Comparison of ENCODE assay signal across 9 cellular contexts in genomic region chr2:203786912-203787311, GRCh38.
DNase-seq lines count a peak whose midpoint lies in the region; ATAC-seq, FAIRE-seq and TF ChIP-seq lines count a peak whose summit lies in the region.
"Had no signal": no experiment of that assay in that cellular context is flagged by ENCODE, and none has a peak within 500 bp of the region (broad histone marks: within the 10 kb centered on the region; RNA-seq: fewer than 3 reads in every experiment).

No MANE protein-coding gene starts in this region.

- no peaks in the 10 kb centered on the region for H3K36me3 Mint-ChIP-seq in neural progenitor cell

- no TSS peak for BruUV-seq in endothelial cell of umbilical vein (replicated peaks; lab: Mats Ljungman, UMichigan)

- CTCF ChIA-PET in endothelial cell of umbilical vein (lab: Charles Lee): interaction anchor here (0.7 to 1.2 kb wide), 7 partner anchors 10 to 123 kb away, joined by 3 to 6 read pairs (median 4); no protein-coding TSS in a partner anchor

- H3K27ac ChIP-seq in endothelial cell of umbilical vein (ENCODE audit: insufficient read depth, low read depth, low read length): peak overlapping the region; percentile 68
- no peak overlapping the region for H3K27ac ChIP-seq in neural progenitor cell
- peak overlapping the region in 1 of 4 donors; percentile 36 for H3K27ac ChIP-seq in Peyer's patch

- dilution Hi-C loops in endothelial cell of umbilical vein (cut with MboI; ENCODE audit: extremely low pct_ligation_motif_present, low sequenced_read_pairs): no loop called here

- peaks cover 33% of the 10 kb centered on the region for H3K4me1 Mint-ChIP-seq in neural progenitor cell

- intact Hi-C loops in endothelial cell of umbilical vein (cut with micrococcal nuclease): loop anchor here (1.0 to 5.0 kb wide), 3 partner anchors 24 to 305 kb away; partner anchors contain the start of gene RAPH1

- POLR2A ChIA-PET in endothelial cell of umbilical vein (lab: Charles Lee): no interaction called here

- DNase-seq in DMS79 treated with DMSO at 0.1 percent for 48 hours (lab: John Stamatoyannopoulos, UW) (peak; percentile 6), NCI-H2227 treated with DMSO at 0.1 percent for 48 hours (lab: John Stamatoyannopoulos, UW) (peak; percentile 14), endothelial cell of umbilical vein (ENCODE audit: low read depth, low spot score) (peak; percentile 81), neural progenitor cell (ENCODE audit: low spot score) (no peak), Peyer's patch (no peak), omental fat pad (ENCODE audit: low spot score) (no peak), DMS 273 treated with DMSO at 0.1 percent for 48 hours (lab: John Stamatoyannopoulos, UW) (no peak)
- no peak for DNase-seq in stimulated activated CD4-positive, alpha-beta T cell treated with anti-CD3 and anti-CD28 coated beads, Interleukin-4, amount 100 ng/mL, for 24 hours
- DNase-seq: T-helper 17 cell had no signal

- H3K9me3 Mint-ChIP-seq in neural progenitor cell: peaks cover 3% of the 10 kb centered on the region

- H2AFZ ChIP-seq in endothelial cell of umbilical vein (ENCODE audit: low read depth, low read length) (peak overlapping the region; percentile 85), neural progenitor cell (replicated peaks) (peak overlapping the region; percentile 58)

- no peak overlapping the region for H3K27ac Mint-ChIP-seq in neural progenitor cell
- H3K27ac Mint-ChIP-seq: T-helper 17 cell had no signal

- peaks cover 38% of the 10 kb centered on the region for H3K4me1 ChIP-seq in endothelial cell of umbilical vein (ENCODE audit: control insufficient read depth, extremely low read depth, insufficient read depth, low read length)
- H3K4me1 ChIP-seq in neural progenitor cell: no peaks in the 10 kb centered on the region
- peaks cover 0 to 19% (median 0%) of the 10 kb centered on the region in 4 donors for H3K4me1 ChIP-seq in Peyer's patch

- no peaks in the 10 kb centered on the region for H3K27me3 ChIP-seq in endothelial cell of umbilical vein (ENCODE audit: control insufficient read depth in 2 of 2, insufficient read depth in 2 of 2, low read length in 2 of 2)
- H3K27me3 ChIP-seq in neural progenitor cell: no peaks in the 10 kb centered on the region
- H3K27me3 ChIP-seq in Peyer's patch: no peaks in the 10 kb centered on the region

- H3K79me2 ChIP-seq in endothelial cell of umbilical vein (ENCODE audit: control insufficient read depth, insufficient read depth, low read length) (no peaks in the 10 kb centered on the region), neural progenitor cell (ENCODE audit: low read depth) (no peaks in the 10 kb centered on the region)

- no peaks in the 10 kb centered on the region for H3K9me3 ChIP-seq in endothelial cell of umbilical vein (replicated peaks; ENCODE audit: control insufficient read depth, insufficient read depth, low read length)
- no peaks in the 10 kb centered on the region for H3K9me3 ChIP-seq in neural progenitor cell (ENCODE audit: low read depth)
- H3K9me3 ChIP-seq in Peyer's patch: no peaks in the 10 kb centered on the region

- peak overlapping the region; percentile 48 for H3K9ac ChIP-seq in endothelial cell of umbilical vein (replicated peaks; ENCODE audit: extremely low read depth, insufficient read depth, low read length)
- no peak overlapping the region for H3K9ac ChIP-seq in neural progenitor cell

- peak overlapping the region; percentile 82 for H3K4me2 ChIP-seq in endothelial cell of umbilical vein (ENCODE audit: insufficient read depth, low read length)
- no peak overlapping the region for H3K4me2 ChIP-seq in neural progenitor cell

- H3K4me3 Mint-ChIP-seq in neural progenitor cell: no peak overlapping the region
- H3K4me3 Mint-ChIP-seq: T-helper 17 cell had no signal

- H3F3A ChIP-seq in neural progenitor cell (ENCODE audit: low read depth): no peaks in the 10 kb centered on the region

- no peaks in the 10 kb centered on the region for H3K9me1 ChIP-seq in endothelial cell of umbilical vein (replicated peaks; ENCODE audit: control insufficient read depth, extremely low read depth, insufficient read depth, low read length)

- H4K20me1 ChIP-seq in endothelial cell of umbilical vein (replicated peaks; ENCODE audit: control insufficient read depth, extremely low read depth, insufficient read depth, low read length) (no peaks in the 10 kb centered on the region), neural progenitor cell (ENCODE audit: low read depth) (no peaks in the 10 kb centered on the region)

- no peaks in the 10 kb centered on the region for H3K36me3 ChIP-seq in endothelial cell of umbilical vein (ENCODE audit: control insufficient read depth in 2 of 2, extremely low read depth in 1 of 2, insufficient read depth in 2 of 2, low read length in 2 of 2)
- H3K36me3 ChIP-seq in neural progenitor cell: no peaks in the 10 kb centered on the region
- H3K36me3 ChIP-seq in Peyer's patch: no peaks in the 10 kb centered on the region

- TF ChIP-seq POLR2A in endothelial cell of umbilical vein (IDR thresholded peaks at IDR 0.05; ENCODE audit: low read depth, low read length) (no peak), Peyer's patch (IDR thresholded peaks at IDR 0.05) (no peak)

- no peak overlapping the region for H3K4me3 ChIP-seq in endothelial cell of umbilical vein (replicated peaks in 1 of 3; ENCODE audit: insufficient read depth in 1 of 3, low read depth in 1 of 3, low read length in 3 of 3)
- H3K4me3 ChIP-seq in neural progenitor cell: no peak overlapping the region
- H3K4me3 ChIP-seq in Peyer's patch: no peak overlapping the region

- ATAC-seq in omental fat pad (ENCODE audit: low FRiP score): no peak
- ATAC-seq: T-helper 17 cell had no signal

- peak; percentile 83 for FAIRE-seq in endothelial cell of umbilical vein (lab: Jason Lieb, UNC)

- H3K27me3 Mint-ChIP-seq in neural progenitor cell (ENCODE audit: insufficient read depth, low read depth): peaks cover 5% of the 10 kb centered on the region
- H3K27me3 Mint-ChIP-seq: T-helper 17 cell had no signal

- no peak for TF ChIP-seq CTCF in endothelial cell of umbilical vein (IDR thresholded peaks at IDR 0.05; ENCODE audit: extremely low read depth in 1 of 2, insufficient read depth in 1 of 2, low read depth in 1 of 2, low read length in 2 of 2)
- TF ChIP-seq CTCF in neural progenitor cell (IDR thresholded peaks at IDR 0.05): no peak
- TF ChIP-seq CTCF in Peyer's patch (IDR thresholded peaks at IDR 0.05): no peak
- TF ChIP-seq CTCF in omental fat pad (IDR thresholded peaks at IDR 0.05): no peak

TF ChIP-seq in endothelial cell of umbilical vein, 7 proteins besides CTCF, POLR2A, EP300 and RAD21:
- no peak for TF ChIP-seq MAX (IDR thresholded peaks at IDR 0.05; ENCODE audit: insufficient read depth, insufficient read length)
- TF ChIP-seq GATA2 (IDR thresholded peaks at IDR 0.05; ENCODE audit: insufficient read depth, insufficient read length, low read depth, low read length): peak; percentile 90
- peak; percentile 41 for TF ChIP-seq JUN (IDR thresholded peaks at IDR 0.05; ENCODE audit: borderline replicate concordance, insufficient read depth, insufficient read length, low read depth)

Comparison
In these comparisons a context has a peak if more than half of its experiments do, and no peak if none do; other contexts are left out.
1. DNase-seq: peak in DMS79 treated with DMSO at 0.1 percent for 48 hours (single experiment), NCI-H2227 treated with DMSO at 0.1 percent for 48 hours (single experiment) and endothelial cell of umbilical vein (single experiment); none in neural progenitor cell (single experiment), Peyer's patch (0 of 3), stimulated activated CD4-positive, alpha-beta T cell treated with anti-CD3 and anti-CD28 coated beads, Interleukin-4, amount 100 ng/mL, for 24 hours (single experiment), omental fat pad (single experiment) and DMS 273 treated with DMSO at 0.1 percent for 48 hours (single experiment).